Comparison of ENCODE assay signal across 15 cellular contexts in the genomic region with DNA sequence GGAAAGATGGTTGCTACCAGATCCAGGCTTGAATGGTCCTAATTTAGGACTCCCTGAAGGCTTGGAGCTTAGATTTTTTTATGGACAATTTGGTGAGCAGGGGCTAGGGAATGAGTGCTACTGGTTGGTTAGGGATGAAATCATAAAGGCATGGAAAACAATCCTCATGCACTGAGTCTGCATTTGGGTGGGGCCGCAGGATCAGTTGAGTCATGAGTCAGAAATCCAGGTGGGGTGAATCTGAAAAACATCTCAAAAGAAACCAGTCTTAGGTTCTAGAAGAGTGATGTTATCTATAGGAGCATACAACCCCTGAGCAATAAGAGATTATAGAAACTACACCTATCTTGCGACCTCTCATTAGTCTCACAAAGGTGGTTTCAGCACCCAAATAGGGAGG.
DNase-seq lines count a peak whose midpoint lies in the region; ATAC-seq and TF ChIP-seq lines count a peak whose summit lies in the region.
"Had no signal": no experiment of that assay in that cellular context is flagged by ENCODE, and none has a peak within 500 bp of the region (broad histone marks: within the 10 kb centered on the region; RNA-seq: fewer than 3 reads in every experiment).

No MANE protein-coding gene starts in this region.

- DNase-seq in RWPE2 (ENCODE audit: low spot score) (no peak), endothelial cell (ENCODE audit: low spot score) (no peak), SKM-1 (lab: John Stamatoyannopoulos, UW; ENCODE audit: unreplicated experiment) (no peak)
- DNase-seq in activated CD4-positive, alpha-beta T cell treated with anti-CD3 and anti-CD28 coated beads for 48 hours = no peak
- DNase-seq: C1 segment of cervical spinal cord; Calu3; CD4-positive, alpha-beta memory T cell; COR-L47; DMS153; DND-41; GOT3; HFFc6 had no signal

- H3K36me3 Mint-ChIP-seq in endothelial cell (ENCODE audit: low read depth, unreplicated experiment) = no peaks in the 10 kb centered on the region
- H3K36me3 Mint-ChIP-seq: CD4-positive, alpha-beta memory T cell had no signal

- no peak overlapping the region for H3K4me3 ChIP-seq in RWPE2 (ENCODE audit: severe bottlenecking)
- H3K4me3 ChIP-seq: HAP-1 had no signal

- H3K36me3 ChIP-seq in RWPE2 (ENCODE audit: low read depth) = no peaks in the 10 kb centered on the region
- H3K36me3 ChIP-seq: HAP-1 had no signal

- peaks cover 7% of the 10 kb centered on the region for H3K27me3 Mint-ChIP-seq in endothelial cell (ENCODE audit: unreplicated experiment)
- H3K27me3 Mint-ChIP-seq: CD4-positive, alpha-beta memory T cell had no signal

- ATAC-seq in RWPE2 (ENCODE audit: low read depth) (peak; percentile 71), esophagus mucosa (peak; percentile 60), GM21528 (IDR thresholded peaks at IDR 0.05; ENCODE audit: low FRiP score, unreplicated experiment) (no peak)

- no peaks in the 10 kb centered on the region for H3K4me1 ChIP-seq in RWPE2 (ENCODE audit: insufficient read depth, poor library complexity, severe bottlenecking)
- H3K4me1 ChIP-seq: HAP-1 had no signal

- H3K4me3 Mint-ChIP-seq in endothelial cell (ENCODE audit: unreplicated experiment) = peak overlapping the region; percentile 24
- H3K4me3 Mint-ChIP-seq: CD4-positive, alpha-beta memory T cell; HFFc6 had no signal

- H3K4me1 Mint-ChIP-seq in endothelial cell (ENCODE audit: unreplicated experiment) = peaks cover 26% of the 10 kb centered on the region
- H3K4me1 Mint-ChIP-seq: CD4-positive, alpha-beta memory T cell had no signal

- TF ChIP-seq CTCF in RWPE2 (IDR thresholded peaks at IDR 0.05; ENCODE audit: poor library complexity, severe bottlenecking) (no peak), endothelial cell (IDR thresholded peaks at IDR 0.05; ENCODE audit: unreplicated experiment) (no peak)

- no peaks in the 10 kb centered on the region for H3K27me3 ChIP-seq in RWPE2 (ENCODE audit: insufficient read depth, poor library complexity, severe bottlenecking)

- H3K27ac ChIP-seq in RWPE2 (ENCODE audit: poor library complexity, severe bottlenecking) = no peak overlapping the region

- peak overlapping the region; percentile 76 for H3K27ac Mint-ChIP-seq in endothelial cell (ENCODE audit: unreplicated experiment)
- H3K27ac Mint-ChIP-seq: CD4-positive, alpha-beta memory T cell; HFFc6 had no signal

- H3K9me3 Mint-ChIP-seq in endothelial cell (ENCODE audit: unreplicated experiment) = no peaks in the 10 kb centered on the region

- H3K9me3 ChIP-seq in RWPE2 (ENCODE audit: severe bottlenecking) = peaks cover 2% of the 10 kb centered on the region
- H3K9me3 ChIP-seq: HAP-1 had no signal
